Comparison of ENCODE assay signal across 2 cellular contexts in the genomic region with DNA sequence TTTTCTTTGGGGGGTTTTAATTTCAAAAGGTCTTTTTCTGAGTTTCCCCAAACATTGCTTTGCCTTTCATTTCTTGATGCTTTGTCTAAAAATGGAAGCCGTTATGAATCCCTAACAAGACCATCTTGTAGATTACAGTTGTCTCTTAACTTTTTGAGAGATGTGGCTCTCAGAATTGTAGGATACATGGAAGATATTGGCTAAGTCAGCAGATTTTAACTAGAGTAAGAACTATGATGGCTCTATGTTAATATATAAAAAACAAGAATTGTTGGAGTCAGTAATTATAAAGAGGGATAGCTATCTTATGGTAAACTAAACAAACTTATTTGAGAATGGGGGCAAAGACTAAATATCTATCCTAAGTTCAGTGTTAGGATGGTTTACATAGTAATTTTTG.
A peak's percentile ranks its signal among the peaks of the same experiment; 100 is the strongest.
TF ChIP-seq lines count a peak whose summit lies in the region.

No MANE protein-coding gene starts in this region.

TF ChIP-seq in HepG2, 621 proteins besides CTCF, POLR2A, EP300 and RAD21:
- TF ChIP-seq SALL1 (CRISPR knock-in tag; IDR thresholded peaks at IDR 0.05) (no peak), MAFF (IDR thresholded peaks at IDR 0.05; ENCODE audit: low read depth, low read length) (peak; percentile 87), RARA (CRISPR knock-in tag; IDR thresholded peaks at IDR 0.05) (no peak), MAFK (conservative IDR thresholded peaks at IDR 0.05 in 1 of 2, IDR thresholded peaks at IDR 0.05 in 1 of 2; ENCODE audit: low read length in 2 of 2) (peak; percentile 80 to 91; a peak in 3 of 4 replicates)
- TF ChIP-seq, protein P1, sequence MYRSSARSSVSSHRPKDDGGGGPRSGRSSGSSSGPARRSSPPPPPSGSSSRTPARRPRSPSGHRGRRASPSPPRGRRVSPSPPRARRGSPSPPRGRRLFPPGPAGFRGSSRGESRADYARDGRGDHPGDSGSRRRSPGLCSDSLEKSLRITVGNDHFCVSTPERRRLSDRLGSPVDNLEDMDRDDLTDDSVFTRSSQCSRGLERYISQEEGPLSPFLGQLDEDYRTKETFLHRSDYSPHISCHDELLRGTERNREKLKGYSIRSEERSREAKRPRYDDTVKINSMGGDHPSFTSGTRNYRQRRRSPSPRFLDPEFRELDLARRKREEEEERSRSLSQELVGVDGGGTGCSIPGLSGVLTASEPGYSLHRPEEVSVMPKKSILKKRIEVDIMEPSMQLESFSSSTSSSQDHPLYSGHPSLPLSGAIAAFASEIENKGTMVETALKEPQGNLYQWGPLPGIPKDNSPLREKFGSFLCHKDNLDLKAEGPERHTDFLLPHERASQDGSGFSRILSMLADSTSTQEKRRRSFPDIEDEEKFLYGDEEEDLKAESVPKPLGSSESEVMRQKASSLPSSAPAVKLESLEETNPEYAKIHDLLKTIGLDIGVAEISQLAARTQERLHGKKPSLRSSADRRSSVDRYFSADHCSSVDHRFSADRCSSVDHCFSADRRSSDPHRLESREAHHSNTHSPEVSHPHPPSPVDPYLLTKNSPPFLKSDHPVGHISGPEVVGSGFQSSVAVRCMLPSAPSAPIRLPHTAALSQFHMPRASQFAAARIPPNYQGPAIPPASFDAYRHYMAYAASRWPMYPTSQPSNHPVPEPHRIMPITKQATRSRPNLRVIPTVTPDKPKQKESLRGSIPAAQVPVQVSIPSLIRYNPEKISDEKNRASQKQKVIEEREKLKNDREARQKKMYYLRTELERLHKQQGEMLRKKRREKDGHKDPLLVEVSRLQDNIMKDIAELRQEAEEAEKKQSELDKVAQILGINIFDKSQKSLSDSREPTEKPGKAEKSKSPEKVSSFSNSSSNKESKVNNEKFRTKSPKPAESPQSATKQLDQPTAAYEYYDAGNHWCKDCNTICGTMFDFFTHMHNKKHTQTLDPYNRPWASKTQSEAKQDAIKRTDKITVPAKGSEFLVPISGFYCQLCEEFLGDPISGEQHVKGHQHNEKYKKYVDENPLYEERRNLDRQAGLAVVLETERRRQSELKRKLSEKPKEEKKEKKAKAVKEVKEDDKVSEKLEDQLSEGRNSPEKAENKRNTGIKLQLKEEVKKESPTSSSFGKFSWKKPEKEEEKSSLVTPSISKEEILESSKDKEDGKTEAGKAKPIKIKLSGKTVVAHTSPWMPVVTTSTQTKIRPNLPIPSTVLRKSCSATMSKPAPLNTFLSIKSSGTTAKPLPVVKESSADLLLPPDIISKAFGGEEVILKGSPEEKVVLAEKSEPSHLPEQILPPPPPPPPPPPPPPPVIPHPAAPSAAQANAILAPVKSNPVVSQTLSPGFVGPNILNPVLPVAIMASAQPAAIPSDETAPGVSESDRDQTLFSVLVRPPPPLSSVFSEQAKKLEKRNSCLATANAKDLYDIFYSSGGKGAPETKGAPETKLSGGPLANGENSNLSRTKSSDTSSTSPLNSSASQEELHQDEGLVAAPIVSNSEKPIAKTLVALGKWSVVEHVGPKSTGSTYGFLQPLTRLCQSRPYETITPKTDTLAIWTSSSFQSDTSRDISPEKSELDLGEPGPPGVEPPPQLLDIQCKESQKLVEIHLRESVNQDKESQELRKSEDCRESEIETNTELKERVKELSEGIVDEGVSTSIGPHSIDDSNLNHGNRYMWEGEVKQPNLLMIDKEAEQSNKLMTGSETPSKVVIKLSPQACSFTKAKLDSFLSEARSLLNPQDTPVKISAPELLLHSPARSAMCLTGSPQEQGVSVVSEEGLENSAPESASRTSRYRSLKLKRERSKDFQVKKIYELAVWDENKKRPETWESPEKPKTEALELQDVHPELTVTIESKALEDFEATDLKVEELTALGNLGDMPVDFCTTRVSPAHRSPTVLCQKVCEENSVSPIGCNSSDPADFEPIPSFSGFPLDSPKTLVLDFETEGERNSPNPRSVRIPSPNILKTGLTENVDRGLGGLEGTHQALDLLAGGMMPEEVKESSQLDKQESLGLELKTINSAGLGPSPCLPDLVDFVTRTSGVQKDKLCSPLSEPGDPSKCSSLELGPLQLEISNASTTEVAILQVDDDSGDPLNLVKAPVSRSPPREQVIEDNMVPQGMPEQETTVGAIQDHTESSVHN (CRISPR knock-in tag; IDR thresholded peaks at IDR 0.05), result no peak
- TF ChIP-seq, protein P2, sequence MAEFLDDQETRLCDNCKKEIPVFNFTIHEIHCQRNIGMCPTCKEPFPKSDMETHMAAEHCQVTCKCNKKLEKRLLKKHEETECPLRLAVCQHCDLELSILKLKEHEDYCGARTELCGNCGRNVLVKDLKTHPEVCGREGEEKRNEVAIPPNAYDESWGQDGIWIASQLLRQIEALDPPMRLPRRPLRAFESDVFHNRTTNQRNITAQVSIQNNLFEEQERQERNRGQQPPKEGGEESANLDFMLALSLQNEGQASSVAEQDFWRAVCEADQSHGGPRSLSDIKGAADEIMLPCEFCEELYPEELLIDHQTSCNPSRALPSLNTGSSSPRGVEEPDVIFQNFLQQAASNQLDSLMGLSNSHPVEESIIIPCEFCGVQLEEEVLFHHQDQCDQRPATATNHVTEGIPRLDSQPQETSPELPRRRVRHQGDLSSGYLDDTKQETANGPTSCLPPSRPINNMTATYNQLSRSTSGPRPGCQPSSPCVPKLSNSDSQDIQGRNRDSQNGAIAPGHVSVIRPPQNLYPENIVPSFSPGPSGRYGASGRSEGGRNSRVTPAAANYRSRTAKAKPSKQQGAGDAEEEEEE (CRISPR knock-in tag; IDR thresholded peaks at IDR 0.05; ENCODE audit: borderline replicate concordance), result no peak
TF ChIP-seq in HepG2: peak in this region for 2.

TF ChIP-seq in H1, 55 proteins besides CTCF, POLR2A, EP300 and RAD21:
- peak; percentile 20; the same call in 1 of the 2 replicates for TF ChIP-seq MAFK (IDR thresholded peaks at IDR 0.05; ENCODE audit: low read depth, low read length)
- TF ChIP-seq, protein P3, sequence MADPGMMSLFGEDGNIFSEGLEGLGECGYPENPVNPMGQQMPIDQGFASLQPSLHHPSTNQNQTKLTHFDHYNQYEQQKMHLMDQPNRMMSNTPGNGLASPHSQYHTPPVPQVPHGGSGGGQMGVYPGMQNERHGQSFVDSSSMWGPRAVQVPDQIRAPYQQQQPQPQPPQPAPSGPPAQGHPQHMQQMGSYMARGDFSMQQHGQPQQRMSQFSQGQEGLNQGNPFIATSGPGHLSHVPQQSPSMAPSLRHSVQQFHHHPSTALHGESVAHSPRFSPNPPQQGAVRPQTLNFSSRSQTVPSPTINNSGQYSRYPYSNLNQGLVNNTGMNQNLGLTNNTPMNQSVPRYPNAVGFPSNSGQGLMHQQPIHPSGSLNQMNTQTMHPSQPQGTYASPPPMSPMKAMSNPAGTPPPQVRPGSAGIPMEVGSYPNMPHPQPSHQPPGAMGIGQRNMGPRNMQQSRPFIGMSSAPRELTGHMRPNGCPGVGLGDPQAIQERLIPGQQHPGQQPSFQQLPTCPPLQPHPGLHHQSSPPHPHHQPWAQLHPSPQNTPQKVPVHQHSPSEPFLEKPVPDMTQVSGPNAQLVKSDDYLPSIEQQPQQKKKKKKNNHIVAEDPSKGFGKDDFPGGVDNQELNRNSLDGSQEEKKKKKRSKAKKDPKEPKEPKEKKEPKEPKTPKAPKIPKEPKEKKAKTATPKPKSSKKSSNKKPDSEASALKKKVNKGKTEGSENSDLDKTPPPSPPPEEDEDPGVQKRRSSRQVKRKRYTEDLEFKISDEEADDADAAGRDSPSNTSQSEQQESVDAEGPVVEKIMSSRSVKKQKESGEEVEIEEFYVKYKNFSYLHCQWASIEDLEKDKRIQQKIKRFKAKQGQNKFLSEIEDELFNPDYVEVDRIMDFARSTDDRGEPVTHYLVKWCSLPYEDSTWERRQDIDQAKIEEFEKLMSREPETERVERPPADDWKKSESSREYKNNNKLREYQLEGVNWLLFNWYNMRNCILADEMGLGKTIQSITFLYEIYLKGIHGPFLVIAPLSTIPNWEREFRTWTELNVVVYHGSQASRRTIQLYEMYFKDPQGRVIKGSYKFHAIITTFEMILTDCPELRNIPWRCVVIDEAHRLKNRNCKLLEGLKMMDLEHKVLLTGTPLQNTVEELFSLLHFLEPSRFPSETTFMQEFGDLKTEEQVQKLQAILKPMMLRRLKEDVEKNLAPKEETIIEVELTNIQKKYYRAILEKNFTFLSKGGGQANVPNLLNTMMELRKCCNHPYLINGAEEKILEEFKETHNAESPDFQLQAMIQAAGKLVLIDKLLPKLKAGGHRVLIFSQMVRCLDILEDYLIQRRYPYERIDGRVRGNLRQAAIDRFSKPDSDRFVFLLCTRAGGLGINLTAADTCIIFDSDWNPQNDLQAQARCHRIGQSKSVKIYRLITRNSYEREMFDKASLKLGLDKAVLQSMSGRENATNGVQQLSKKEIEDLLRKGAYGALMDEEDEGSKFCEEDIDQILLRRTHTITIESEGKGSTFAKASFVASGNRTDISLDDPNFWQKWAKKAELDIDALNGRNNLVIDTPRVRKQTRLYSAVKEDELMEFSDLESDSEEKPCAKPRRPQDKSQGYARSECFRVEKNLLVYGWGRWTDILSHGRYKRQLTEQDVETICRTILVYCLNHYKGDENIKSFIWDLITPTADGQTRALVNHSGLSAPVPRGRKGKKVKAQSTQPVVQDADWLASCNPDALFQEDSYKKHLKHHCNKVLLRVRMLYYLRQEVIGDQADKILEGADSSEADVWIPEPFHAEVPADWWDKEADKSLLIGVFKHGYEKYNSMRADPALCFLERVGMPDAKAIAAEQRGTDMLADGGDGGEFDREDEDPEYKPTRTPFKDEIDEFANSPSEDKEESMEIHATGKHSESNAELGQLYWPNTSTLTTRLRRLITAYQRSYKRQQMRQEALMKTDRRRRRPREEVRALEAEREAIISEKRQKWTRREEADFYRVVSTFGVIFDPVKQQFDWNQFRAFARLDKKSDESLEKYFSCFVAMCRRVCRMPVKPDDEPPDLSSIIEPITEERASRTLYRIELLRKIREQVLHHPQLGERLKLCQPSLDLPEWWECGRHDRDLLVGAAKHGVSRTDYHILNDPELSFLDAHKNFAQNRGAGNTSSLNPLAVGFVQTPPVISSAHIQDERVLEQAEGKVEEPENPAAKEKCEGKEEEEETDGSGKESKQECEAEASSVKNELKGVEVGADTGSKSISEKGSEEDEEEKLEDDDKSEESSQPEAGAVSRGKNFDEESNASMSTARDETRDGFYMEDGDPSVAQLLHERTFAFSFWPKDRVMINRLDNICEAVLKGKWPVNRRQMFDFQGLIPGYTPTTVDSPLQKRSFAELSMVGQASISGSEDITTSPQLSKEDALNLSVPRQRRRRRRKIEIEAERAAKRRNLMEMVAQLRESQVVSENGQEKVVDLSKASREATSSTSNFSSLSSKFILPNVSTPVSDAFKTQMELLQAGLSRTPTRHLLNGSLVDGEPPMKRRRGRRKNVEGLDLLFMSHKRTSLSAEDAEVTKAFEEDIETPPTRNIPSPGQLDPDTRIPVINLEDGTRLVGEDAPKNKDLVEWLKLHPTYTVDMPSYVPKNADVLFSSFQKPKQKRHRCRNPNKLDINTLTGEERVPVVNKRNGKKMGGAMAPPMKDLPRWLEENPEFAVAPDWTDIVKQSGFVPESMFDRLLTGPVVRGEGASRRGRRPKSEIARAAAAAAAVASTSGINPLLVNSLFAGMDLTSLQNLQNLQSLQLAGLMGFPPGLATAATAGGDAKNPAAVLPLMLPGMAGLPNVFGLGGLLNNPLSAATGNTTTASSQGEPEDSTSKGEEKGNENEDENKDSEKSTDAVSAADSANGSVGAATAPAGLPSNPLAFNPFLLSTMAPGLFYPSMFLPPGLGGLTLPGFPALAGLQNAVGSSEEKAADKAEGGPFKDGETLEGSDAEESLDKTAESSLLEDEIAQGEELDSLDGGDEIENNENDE (IDR thresholded peaks at IDR 0.05; ENCODE audit: insufficient replicate concordance, low read length), result no peak
- TF ChIP-seq ASH2L (IDR thresholded peaks at IDR 0.05; ENCODE audit: low read length), result no peak
